In the genomic region with DNA sequence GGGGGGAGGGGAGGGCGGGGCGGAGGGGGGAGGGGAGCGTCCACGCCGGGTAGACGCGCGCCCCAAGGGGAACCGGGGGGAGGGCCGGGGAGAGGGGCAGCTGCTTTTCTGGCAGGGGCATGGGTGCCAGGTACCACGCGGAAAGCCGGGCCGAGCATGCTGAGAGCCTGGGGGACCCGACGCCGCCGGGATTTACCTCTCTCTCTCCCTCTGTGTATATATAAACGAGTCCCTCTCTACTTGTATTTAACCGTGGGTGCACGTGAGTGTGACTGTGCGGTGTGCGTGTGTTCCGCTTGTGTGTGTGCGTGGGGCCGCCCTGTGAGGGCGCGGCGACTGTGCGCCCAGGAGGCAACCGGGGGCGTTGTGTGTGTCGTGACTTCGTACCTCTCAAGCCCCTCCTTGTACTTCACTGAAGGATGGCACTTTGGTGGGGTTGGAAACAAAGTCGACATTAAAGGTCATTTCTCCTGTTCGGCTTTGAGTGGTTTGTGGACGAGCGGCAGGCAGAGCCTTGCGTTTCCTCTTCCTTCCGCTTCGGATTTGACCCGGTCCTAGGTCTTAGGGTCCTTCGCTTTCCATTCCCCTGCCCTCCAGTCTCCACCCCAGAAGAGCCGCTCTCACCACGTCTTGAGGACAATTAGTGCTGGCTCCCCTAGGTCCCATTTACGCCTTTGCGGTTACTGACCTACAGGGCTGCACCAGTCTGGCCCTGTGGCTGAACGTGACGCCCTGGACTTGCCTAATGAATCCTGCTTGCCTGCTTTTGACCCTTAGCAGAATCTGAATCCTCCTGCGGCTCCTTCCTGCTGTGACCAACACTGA, we compare ENCODE assay signal across 11 cellular contexts. TPM values are rescaled to one million over a fixed set of nuclear protein-coding genes. Genes with fewer than 3 reads are reported as not detected.
DNase-seq lines count a peak whose midpoint lies in the region; ATAC-seq and TF ChIP-seq lines count a peak whose summit lies in the region.
"Had no signal": no experiment of that assay in that cellular context is flagged by ENCODE, and none has a peak within 500 bp of the region (broad histone marks: within the 10 kb centered on the region; RNA-seq: fewer than 3 reads in every experiment).

No MANE protein-coding gene starts in this region.

- peaks cover 18 to 20% of the 10 kb centered on the region in 2 donors for H3K4me1 ChIP-seq in ascending aorta
- H3K4me1 ChIP-seq in suprapubic skin: peaks cover 13% of the 10 kb centered on the region

- H3K27me3 Mint-ChIP-seq in activated naive CD4-positive, alpha-beta T cell treated with anti-CD3 and anti-CD28 coated beads, Interleukin-2, amount 50 U/mL, for 24 hours: peaks cover 46% of the 10 kb centered on the region

- H3K9me3 ChIP-seq in ascending aorta (no peaks in the 10 kb centered on the region), suprapubic skin (no peaks in the 10 kb centered on the region)

- no peak for TF ChIP-seq CTCF in ascending aorta (IDR thresholded peaks at IDR 0.05)
- TF ChIP-seq CTCF in suprapubic skin (IDR thresholded peaks at IDR 0.05): no peak

- H3K27ac ChIP-seq in ascending aorta: peak overlapping the region; percentile 41 to 80
- H3K27ac ChIP-seq in suprapubic skin: no peak overlapping the region

- no peak for ATAC-seq in HG03442 (IDR thresholded peaks at IDR 0.05; ENCODE audit: unreplicated experiment)
- ATAC-seq in HG02588 (IDR thresholded peaks at IDR 0.05; ENCODE audit: unreplicated experiment): no peak
- no peak for ATAC-seq in GM18858 (IDR thresholded peaks at IDR 0.05; ENCODE audit: unreplicated experiment)

- 49% methylated on average over 41 of the region's 50 CpGs for WGBS in suprapubic skin

- H3K27ac Mint-ChIP-seq in activated naive CD4-positive, alpha-beta T cell treated with anti-CD3 and anti-CD28 coated beads, Interleukin-2, amount 50 U/mL, for 24 hours: no peak overlapping the region

- no peak for TF ChIP-seq POLR2A in suprapubic skin (IDR thresholded peaks at IDR 0.05)

- H3K36me3 ChIP-seq in ascending aorta: no peaks in the 10 kb centered on the region
- H3K36me3 ChIP-seq in suprapubic skin: no peaks in the 10 kb centered on the region

- no peak for DNase-seq in activated naive CD4-positive, alpha-beta T cell treated with Interleukin-2 at 50 U/mL for 16 hours
- no peak for DNase-seq in ascending aorta (ENCODE audit: low spot score in 2 of 2)
- DNase-seq in islet precursor cell: peak; percentile 56
- DNase-seq in suprapubic skin (ENCODE audit: low spot score in 2 of 2): no peak
- DNase-seq: AML-193, mammary epithelial cell, NCI-H2029 treated with DMSO at 0.1 percent for 48 hours had no signal

- no peaks in the 10 kb centered on the region for H3K9me3 Mint-ChIP-seq in activated naive CD4-positive, alpha-beta T cell treated with anti-CD3 and anti-CD28 coated beads, Interleukin-2, amount 50 U/mL, for 24 hours

- no peaks in the 10 kb centered on the region for H3K36me3 Mint-ChIP-seq in activated naive CD4-positive, alpha-beta T cell treated with anti-CD3 and anti-CD28 coated beads, Interleukin-2, amount 50 U/mL, for 24 hours

- H3K27me3 ChIP-seq in ascending aorta (no peaks in the 10 kb centered on the region), suprapubic skin (peaks cover 57% of the 10 kb centered on the region)

- no peak for TF ChIP-seq EP300 in suprapubic skin (IDR thresholded peaks at IDR 0.05)

- peaks cover 11% of the 10 kb centered on the region for H3K4me1 Mint-ChIP-seq in activated naive CD4-positive, alpha-beta T cell treated with anti-CD3 and anti-CD28 coated beads, Interleukin-2, amount 50 U/mL, for 24 hours

- H3K4me3 ChIP-seq in ascending aorta (peak overlapping the region; percentile 40 to 66), suprapubic skin (peak overlapping the region; percentile 45)

- H3K4me3 Mint-ChIP-seq in activated naive CD4-positive, alpha-beta T cell treated with anti-CD3 and anti-CD28 coated beads, Interleukin-2, amount 50 U/mL, for 24 hours: peak overlapping the region; percentile 77

- intact Hi-C loops in ascending aorta (cut with DNase I): loop anchor here (10.0 kb wide), 1 partner anchor 188 kb away; no protein-coding TSS in a partner anchor

RNA-seq across cellular contexts. Expression of a gene that starts 36.2 kb away (rescaled TPM):
- total RNA-seq in ascending aorta (13.7 TPM), suprapubic skin (10 to 100 TPM; 26.1 to 39.1 (median 30.5) TPM)

RNA-seq across cellular contexts. Expression of a gene that starts 56.5 kb away (rescaled TPM):
- 20.6 TPM for total RNA-seq in ascending aorta
- total RNA-seq in suprapubic skin: under 1 TPM in 3 of 4 donors, not detected in 1; 0.36 to 0.64 (median 0.47) TPM

Comparison
In these comparisons a context has a peak if more than half of its experiments do, and no peak if none do; other contexts are left out.
1. RNA of a gene that starts 56.5 kb away (total RNA-seq): 20.6 TPM in ascending aorta (single experiment); 0.36 to 0.64 TPM in suprapubic skin; every median in the first group is over 10 times any median in the second.